In the genomic region with DNA sequence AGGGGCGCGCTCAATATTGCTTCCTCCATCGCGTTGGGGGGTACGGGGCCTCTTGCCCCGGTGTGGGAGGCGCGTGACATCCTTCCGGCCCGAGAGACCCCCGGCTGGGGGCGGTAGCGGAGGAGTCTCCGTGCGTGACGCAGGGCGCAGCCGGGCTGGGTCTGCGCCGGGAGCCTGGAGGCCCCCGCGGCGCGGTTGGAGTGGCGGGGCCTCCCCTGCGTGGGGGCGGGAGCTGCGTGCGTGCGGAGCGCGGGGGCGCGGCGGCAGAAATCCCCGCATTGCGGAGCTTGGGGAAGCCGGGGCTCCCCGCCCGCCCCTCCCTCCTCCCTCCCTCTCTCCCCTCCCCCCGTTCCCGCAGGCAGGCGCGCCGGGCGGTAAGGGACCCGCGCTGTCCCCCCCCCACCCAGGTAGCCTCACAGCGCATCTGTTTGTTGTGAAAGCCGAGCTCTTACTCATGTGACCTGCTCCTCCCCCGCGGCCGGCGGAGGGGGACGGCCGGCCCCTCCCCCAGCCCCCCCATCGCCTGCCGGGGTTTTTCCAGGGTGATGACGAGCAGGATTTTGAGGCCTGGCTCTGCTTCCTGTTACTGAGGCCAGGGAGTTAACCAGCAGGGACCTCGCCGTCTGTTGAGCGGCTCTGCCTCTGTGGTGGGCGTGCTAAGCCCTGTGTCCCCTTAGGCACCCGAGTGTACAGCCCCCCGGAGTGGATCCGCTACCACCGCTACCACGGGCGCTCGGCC, we compare ENCODE assay signal across 8 cellular contexts. TPM values are rescaled to one million over a fixed set of nuclear protein-coding genes. Genes with fewer than 3 reads are reported as not detected.
A peak's percentile ranks its signal among the peaks of the same experiment; 100 is the strongest.
DNase-seq lines count a peak whose midpoint lies in the region; ATAC-seq, FAIRE-seq and TF ChIP-seq lines count a peak whose summit lies in the region.

No MANE protein-coding gene starts in this region.

- DNase-seq in T-helper 2 cell (peak; percentile 69 to 92 (median 80)), amniotic stem cell (lab: John Stamatoyannopoulos, UW) (peak; percentile 69), left cardiac atrium (peak; percentile 90), posterior cingulate gyrus (peak; percentile 59 to 95 (median 74)), tibial nerve (ENCODE audit: low spot score in 2 of 2) (peak; percentile 83 to 89)

- H3K9me3 ChIP-seq in Loucy (ENCODE audit: insufficient read depth, low read depth, low read length) (no peaks in the 10 kb centered on the region), tibial nerve (no peaks in the 10 kb centered on the region)

- H4K20me1 ChIP-seq in Loucy (ENCODE audit: insufficient read depth, low read length, poor library complexity, severe bottlenecking): peaks cover 42% of the 10 kb centered on the region

- H3K4me3 ChIP-seq in Loucy (ENCODE audit: low read length, poor library complexity, severe bottlenecking): peak overlapping the region; percentile 93
- peak overlapping the region; percentile 86 to 92 (median 89) for H3K4me3 ChIP-seq in tibial nerve

- peak overlapping the region; percentile 83 for H3K4me2 ChIP-seq in Loucy (ENCODE audit: low read depth, low read length, poor library complexity, severe bottlenecking)

- TF ChIP-seq POLR2A in tibial nerve (IDR thresholded peaks at IDR 0.05): peak; percentile 41 to 47

- peak; percentile 40 to 68 for TF ChIP-seq EP300 in tibial nerve (IDR thresholded peaks at IDR 0.05)

- no peaks in the 10 kb centered on the region for H3K9me2 ChIP-seq in Loucy (replicated peaks; ENCODE audit: low read depth, low read length)

- TF ChIP-seq CTCF in Loucy (conservative IDR thresholded peaks at IDR 0.05; ENCODE audit: low read length) (no peak), tibial nerve (IDR thresholded peaks at IDR 0.05) (peak in 1 of 5 experiments; percentile 19)

- H3K9ac ChIP-seq in Loucy (ENCODE audit: low read depth, low read length, poor library complexity, severe bottlenecking): peak overlapping the region; percentile 89

- ATAC-seq in left cardiac atrium (peak; percentile 28 to 41), HG03565 (IDR thresholded peaks at IDR 0.05; ENCODE audit: unreplicated experiment) (no peak)

- no peaks in the 10 kb centered on the region for H3K27me3 ChIP-seq in Loucy (ENCODE audit: insufficient read depth, low read length, poor library complexity, severe bottlenecking)
- H3K27me3 ChIP-seq in tibial nerve: no peaks in the 10 kb centered on the region

- peaks cover 60% of the 10 kb centered on the region for H3K79me2 ChIP-seq in Loucy (ENCODE audit: insufficient read depth, low read length)

- intact Hi-C loops in left cardiac atrium (cut with DNase I) (no loop called here), posterior cingulate gyrus (cut with DNase I) (no loop called here)

- 5 to 7% methylated on average over 18 to 33 of the region's 70 CpGs for WGBS in tibial nerve, 2 donors

- H3K4me1 ChIP-seq in Loucy (ENCODE audit: insufficient read depth, low read length, poor library complexity, severe bottlenecking): peaks cover 31% of the 10 kb centered on the region
- H3K4me1 ChIP-seq in tibial nerve: peaks cover 0 to 61% (median 53%) of the 10 kb centered on the region in 4 donors

- no peaks in the 10 kb centered on the region for H3F3A ChIP-seq in Loucy (ENCODE audit: low read depth)

- peaks cover 16% of the 10 kb centered on the region; the same call in 1 of the 2 replicates for H3K36me3 ChIP-seq in Loucy (ENCODE audit: insufficient read depth, low read length)
- H3K36me3 ChIP-seq in tibial nerve: peaks cover 3 to 45% (median 23%) of the 10 kb centered on the region in 3 donors

- H2AFZ ChIP-seq in Loucy (ENCODE audit: low read length): no peak overlapping the region

- peak; percentile 11 for FAIRE-seq in G401.6 (lab: Jason Lieb, UNC)

- peak overlapping the region; percentile 86 to 95 (median 92) for H3K27ac ChIP-seq in tibial nerve

RNA-seq across cellular contexts. Expression of a gene that starts 1.6 kb away (rescaled TPM):
- total RNA-seq in left cardiac atrium (10 to 100 TPM; 44.1 to 66.8 TPM), tibial nerve (100 to 1,000 TPM in 3 of 4 donors, 10 to 100 TPM in 1; 98.3 to 138 (median 119) TPM)

RNA-seq across cellular contexts. Expression of a gene that starts 43.7 kb away (rescaled TPM):
- total RNA-seq in left cardiac atrium (10 to 100 TPM; 30.1 to 43.7 TPM), tibial nerve (10 to 100 TPM; 44.8 to 80.4 (median 65.1) TPM)

RNA-seq across cellular contexts. Expression of a gene that starts 43.9 kb away (rescaled TPM):
- total RNA-seq in left cardiac atrium (10 to 100 TPM; 15.3 to 15.9 TPM), tibial nerve (10 to 100 TPM in 3 of 4 donors, 1 to 10 TPM in 1; 9.0 to 17.4 (median 14.5) TPM)

RNA-seq across cellular contexts. Expression of a gene that starts 50.4 kb away (rescaled TPM):
- not detected for total RNA-seq in left cardiac atrium
- total RNA-seq in tibial nerve: not detected
